ENCODE assay signal across 1 cellular context in genomic region chr6:45377041-45377554, GRCh38.
TF ChIP-seq lines count a peak whose summit lies in the region.

No MANE protein-coding gene starts in this region.

TF ChIP-seq in HCT116, 20 proteins besides CTCF, POLR2A, EP300 and RAD21 (continued from another document):
- TF ChIP-seq REST (IDR thresholded peaks at IDR 0.05; ENCODE audit: low read depth) (no peak), CBX3 (IDR thresholded peaks at IDR 0.05; ENCODE audit: low read depth) (no peak), SRF (IDR thresholded peaks at IDR 0.05; ENCODE audit: low read depth) (no peak), POLR2AphosphoS5 (IDR thresholded peaks at IDR 0.05; ENCODE audit: low read depth, low read length) (no peak)
